ENCODE assay signal across 1 cellular context in the genomic region with DNA sequence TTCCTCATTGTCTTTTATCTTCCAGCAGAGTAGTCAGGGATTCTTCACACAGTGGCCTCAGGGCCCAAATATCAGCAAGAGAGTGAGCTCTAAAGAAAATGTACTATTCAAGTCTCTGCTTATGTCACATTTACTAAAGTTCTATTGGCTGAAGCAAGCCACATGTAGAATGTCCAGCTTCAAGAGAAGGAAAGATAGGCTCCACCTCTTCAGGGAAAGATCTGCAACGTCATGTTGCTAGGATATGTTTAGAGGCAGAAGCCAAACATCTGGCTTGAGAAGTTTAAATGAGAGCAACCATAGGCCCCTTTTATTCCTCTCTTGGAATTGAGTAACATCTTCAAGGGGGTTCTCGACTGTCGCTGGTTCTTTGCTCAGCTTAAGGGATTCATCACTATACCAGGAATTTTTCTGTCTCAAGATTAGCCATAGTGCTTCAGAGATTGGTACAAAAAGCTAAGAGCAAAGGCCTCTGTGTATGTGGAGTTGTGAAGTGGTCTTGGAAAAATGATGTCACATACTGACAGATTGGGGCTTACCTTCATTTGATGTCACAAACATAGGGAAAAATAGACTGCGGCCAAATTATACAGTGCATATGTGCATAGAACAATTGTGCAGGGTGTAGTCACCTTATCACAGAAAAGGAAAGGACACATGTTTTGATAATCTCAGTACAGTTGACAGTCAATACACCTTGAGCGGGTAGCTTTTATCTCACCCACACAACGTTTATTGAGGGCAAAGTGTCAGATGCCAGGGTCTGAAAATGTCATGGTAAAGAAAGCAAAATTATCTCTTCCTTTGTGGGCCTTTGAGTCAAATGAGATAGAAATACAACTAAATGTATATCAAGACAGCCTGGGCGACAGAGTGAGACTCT.
TF ChIP-seq lines count a peak whose summit lies in the region.

No MANE protein-coding gene starts in this region.

TF ChIP-seq in K562, 482 proteins besides CTCF, POLR2A, EP300 and RAD21 (continued from another document and continues in another):
- no peak for TF ChIP-seq ZBTB34 (CRISPR knock-in tag; IDR thresholded peaks at IDR 0.05)
- TF ChIP-seq STAT5A (IDR thresholded peaks at IDR 0.05; ENCODE audit: borderline replicate concordance, low read length), result peak; percentile 57; the same call in 1 of the 2 replicates
- TF ChIP-seq, protein P1, sequence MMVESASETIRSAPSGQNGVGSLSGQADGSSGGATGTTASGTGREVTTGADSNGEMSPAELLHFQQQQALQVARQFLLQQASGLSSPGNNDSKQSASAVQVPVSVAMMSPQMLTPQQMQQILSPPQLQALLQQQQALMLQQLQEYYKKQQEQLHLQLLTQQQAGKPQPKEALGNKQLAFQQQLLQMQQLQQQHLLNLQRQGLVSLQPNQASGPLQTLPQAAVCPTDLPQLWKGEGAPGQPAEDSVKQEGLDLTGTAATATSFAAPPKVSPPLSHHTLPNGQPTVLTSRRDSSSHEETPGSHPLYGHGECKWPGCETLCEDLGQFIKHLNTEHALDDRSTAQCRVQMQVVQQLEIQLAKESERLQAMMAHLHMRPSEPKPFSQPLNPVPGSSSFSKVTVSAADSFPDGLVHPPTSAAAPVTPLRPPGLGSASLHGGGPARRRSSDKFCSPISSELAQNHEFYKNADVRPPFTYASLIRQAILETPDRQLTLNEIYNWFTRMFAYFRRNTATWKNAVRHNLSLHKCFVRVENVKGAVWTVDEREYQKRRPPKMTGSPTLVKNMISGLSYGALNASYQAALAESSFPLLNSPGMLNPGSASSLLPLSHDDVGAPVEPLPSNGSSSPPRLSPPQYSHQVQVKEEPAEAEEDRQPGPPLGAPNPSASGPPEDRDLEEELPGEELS (CRISPR knock-in tag; IDR thresholded peaks at IDR 0.05; ENCODE audit: borderline replicate concordance), result no peak
- TF ChIP-seq MBD2 (IDR thresholded peaks at IDR 0.05; ENCODE audit: borderline replicate concordance, low read depth), result no peak
- no peak for TF ChIP-seq TOE1 (IDR thresholded peaks at IDR 0.05; ENCODE audit: borderline replicate concordance)
- TF ChIP-seq TOE1 (CRISPR knock-in tag; IDR thresholded peaks at IDR 0.05; ENCODE audit: borderline replicate concordance, low read depth), result no peak
- no peak for TF ChIP-seq HDGF (IDR thresholded peaks at IDR 0.05)
- TF ChIP-seq ZKSCAN1 (IDR thresholded peaks at IDR 0.05; ENCODE audit: low read depth, low read length), result no peak
- TF ChIP-seq MYC (IDR thresholded peaks at IDR 0.05; ENCODE audit: low read depth, low read length), result no peak
- TF ChIP-seq MYC (CRISPR knock-in tag; IDR thresholded peaks at IDR 0.05; ENCODE audit: borderline replicate concordance, low read depth), result no peak
- no peak for TF ChIP-seq CHAMP1 (IDR thresholded peaks at IDR 0.05)
- TF ChIP-seq LARP7 (IDR thresholded peaks at IDR 0.05), result no peak
- TF ChIP-seq ZNF316 (IDR thresholded peaks at IDR 0.05), result peak; percentile 81
- TF ChIP-seq TAF9B (IDR thresholded peaks at IDR 0.05; ENCODE audit: partially characterized antibody), result no peak
- no peak for TF ChIP-seq KDM4B (IDR thresholded peaks at IDR 0.05; ENCODE audit: borderline replicate concordance in 2 of 2, low read depth in 1 of 2)
- TF ChIP-seq ZBTB8A (IDR thresholded peaks at IDR 0.05; ENCODE audit: partially characterized antibody), result no peak
- peak; percentile 45; the same call in 1 of the 2 replicates for TF ChIP-seq MAFK (IDR thresholded peaks at IDR 0.05; ENCODE audit: low read length)
- no peak for TF ChIP-seq HCFC1 (IDR thresholded peaks at IDR 0.05; ENCODE audit: low read depth, low read length)
- TF ChIP-seq STAT5B (CRISPR knock-in tag; IDR thresholded peaks at IDR 0.05), result no peak
- no peak for TF ChIP-seq ZNF79 (CRISPR knock-in tag; IDR thresholded peaks at IDR 0.05; ENCODE audit: low read depth)
- no peak for TF ChIP-seq MGA (IDR thresholded peaks at IDR 0.05)
- no peak for TF ChIP-seq MTA3 (IDR thresholded peaks at IDR 0.05; ENCODE audit: borderline replicate concordance)
- no peak for TF ChIP-seq SUPT5H (IDR thresholded peaks at IDR 0.05)
- TF ChIP-seq, protein P2, sequence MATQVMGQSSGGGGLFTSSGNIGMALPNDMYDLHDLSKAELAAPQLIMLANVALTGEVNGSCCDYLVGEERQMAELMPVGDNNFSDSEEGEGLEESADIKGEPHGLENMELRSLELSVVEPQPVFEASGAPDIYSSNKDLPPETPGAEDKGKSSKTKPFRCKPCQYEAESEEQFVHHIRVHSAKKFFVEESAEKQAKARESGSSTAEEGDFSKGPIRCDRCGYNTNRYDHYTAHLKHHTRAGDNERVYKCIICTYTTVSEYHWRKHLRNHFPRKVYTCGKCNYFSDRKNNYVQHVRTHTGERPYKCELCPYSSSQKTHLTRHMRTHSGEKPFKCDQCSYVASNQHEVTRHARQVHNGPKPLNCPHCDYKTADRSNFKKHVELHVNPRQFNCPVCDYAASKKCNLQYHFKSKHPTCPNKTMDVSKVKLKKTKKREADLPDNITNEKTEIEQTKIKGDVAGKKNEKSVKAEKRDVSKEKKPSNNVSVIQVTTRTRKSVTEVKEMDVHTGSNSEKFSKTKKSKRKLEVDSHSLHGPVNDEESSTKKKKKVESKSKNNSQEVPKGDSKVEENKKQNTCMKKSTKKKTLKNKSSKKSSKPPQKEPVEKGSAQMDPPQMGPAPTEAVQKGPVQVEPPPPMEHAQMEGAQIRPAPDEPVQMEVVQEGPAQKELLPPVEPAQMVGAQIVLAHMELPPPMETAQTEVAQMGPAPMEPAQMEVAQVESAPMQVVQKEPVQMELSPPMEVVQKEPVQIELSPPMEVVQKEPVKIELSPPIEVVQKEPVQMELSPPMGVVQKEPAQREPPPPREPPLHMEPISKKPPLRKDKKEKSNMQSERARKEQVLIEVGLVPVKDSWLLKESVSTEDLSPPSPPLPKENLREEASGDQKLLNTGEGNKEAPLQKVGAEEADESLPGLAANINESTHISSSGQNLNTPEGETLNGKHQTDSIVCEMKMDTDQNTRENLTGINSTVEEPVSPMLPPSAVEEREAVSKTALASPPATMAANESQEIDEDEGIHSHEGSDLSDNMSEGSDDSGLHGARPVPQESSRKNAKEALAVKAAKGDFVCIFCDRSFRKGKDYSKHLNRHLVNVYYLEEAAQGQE (CRISPR knock-in tag; IDR thresholded peaks at IDR 0.05; ENCODE audit: low read depth), result no peak
- no peak for TF ChIP-seq ZNF584 (CRISPR knock-in tag; IDR thresholded peaks at IDR 0.05; ENCODE audit: low read depth)
- no peak for TF ChIP-seq ZNF124 (CRISPR knock-in tag; IDR thresholded peaks at IDR 0.05)
- no peak for TF ChIP-seq SP2 (IDR thresholded peaks at IDR 0.05; ENCODE audit: extremely low read depth, low read depth, low read length, poor library complexity, severe bottlenecking)
